Comparison of ENCODE assay signal across 1 cellular context in the genomic region with DNA sequence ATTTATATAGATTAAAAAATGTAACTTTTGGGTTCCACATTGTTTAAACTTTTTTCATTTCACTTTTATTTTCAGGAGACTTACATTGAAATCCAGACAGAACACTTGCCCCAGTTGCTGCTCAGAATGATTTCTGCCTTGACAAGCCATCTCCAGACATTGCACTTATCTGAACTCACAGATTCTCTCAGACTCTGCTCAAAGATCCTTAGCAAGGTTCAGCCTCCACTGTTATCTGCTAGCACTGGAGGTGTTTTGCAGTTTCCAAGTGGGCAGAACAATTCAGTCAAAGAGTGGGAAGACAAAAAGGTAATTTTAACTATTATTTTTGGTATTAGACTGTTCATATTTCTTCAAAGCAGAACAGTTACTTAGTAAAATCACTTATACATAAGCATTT.
A peak's percentile ranks its signal among the peaks of the same experiment; 100 is the strongest.
TF ChIP-seq lines count a peak whose summit lies in the region.

No MANE protein-coding gene starts in this region.

TF ChIP-seq in K562, 482 proteins besides CTCF, POLR2A, EP300 and RAD21 (continued from another document and continues in another):
- TF ChIP-seq, protein P1, sequence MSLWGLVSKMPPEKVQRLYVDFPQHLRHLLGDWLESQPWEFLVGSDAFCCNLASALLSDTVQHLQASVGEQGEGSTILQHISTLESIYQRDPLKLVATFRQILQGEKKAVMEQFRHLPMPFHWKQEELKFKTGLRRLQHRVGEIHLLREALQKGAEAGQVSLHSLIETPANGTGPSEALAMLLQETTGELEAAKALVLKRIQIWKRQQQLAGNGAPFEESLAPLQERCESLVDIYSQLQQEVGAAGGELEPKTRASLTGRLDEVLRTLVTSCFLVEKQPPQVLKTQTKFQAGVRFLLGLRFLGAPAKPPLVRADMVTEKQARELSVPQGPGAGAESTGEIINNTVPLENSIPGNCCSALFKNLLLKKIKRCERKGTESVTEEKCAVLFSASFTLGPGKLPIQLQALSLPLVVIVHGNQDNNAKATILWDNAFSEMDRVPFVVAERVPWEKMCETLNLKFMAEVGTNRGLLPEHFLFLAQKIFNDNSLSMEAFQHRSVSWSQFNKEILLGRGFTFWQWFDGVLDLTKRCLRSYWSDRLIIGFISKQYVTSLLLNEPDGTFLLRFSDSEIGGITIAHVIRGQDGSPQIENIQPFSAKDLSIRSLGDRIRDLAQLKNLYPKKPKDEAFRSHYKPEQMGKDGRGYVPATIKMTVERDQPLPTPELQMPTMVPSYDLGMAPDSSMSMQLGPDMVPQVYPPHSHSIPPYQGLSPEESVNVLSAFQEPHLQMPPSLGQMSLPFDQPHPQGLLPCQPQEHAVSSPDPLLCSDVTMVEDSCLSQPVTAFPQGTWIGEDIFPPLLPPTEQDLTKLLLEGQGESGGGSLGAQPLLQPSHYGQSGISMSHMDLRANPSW (CRISPR knock-in tag; IDR thresholded peaks at IDR 0.05): no peak
- TF ChIP-seq PML (IDR thresholded peaks at IDR 0.05; ENCODE audit: low read length) (peak; percentile 69; the same call in 1 of the 2 replicates), STAT5A (IDR thresholded peaks at IDR 0.05; ENCODE audit: borderline replicate concordance, low read length) (peak; percentile 67; the same call in 1 of the 2 replicates), ZKSCAN1 (IDR thresholded peaks at IDR 0.05; ENCODE audit: low read depth, low read length) (no peak), NFATC3 (IDR thresholded peaks at IDR 0.05) (no peak), POLR2AphosphoS5 (IDR thresholded peaks at IDR 0.05; ENCODE audit: control insufficient read depth, insufficient read depth, low read depth, low read length) (peak; percentile 77; the same call in 1 of the 2 replicates), ZNF12 (CRISPR knock-in tag; IDR thresholded peaks at IDR 0.05) (no peak), MED1 (CRISPR knock-in tag; IDR thresholded peaks at IDR 0.05; ENCODE audit: borderline replicate concordance) (no peak), TBL1XR1 (IDR thresholded peaks at IDR 0.05; ENCODE audit: low read length in 2 of 2) (peak in 1 of 2 experiments; percentile 42; a peak in 1 of 4 replicates), SMARCA4 (IDR thresholded peaks at IDR 0.05) (peak; percentile 75), MTA2 (IDR thresholded peaks at IDR 0.05; ENCODE audit: low read depth) (0 out of 2 replicates have a peak, but pooled peaks have one; percentile 42), NR3C1 (CRISPR knock-in tag; IDR thresholded peaks at IDR 0.05) (no peak), ZNF316 (IDR thresholded peaks at IDR 0.05) (no peak), TEAD4 (IDR thresholded peaks at IDR 0.05; ENCODE audit: low read length) (peak; percentile 85), TEAD4 (CRISPR knock-in tag; IDR thresholded peaks at IDR 0.05; ENCODE audit: borderline replicate concordance) (no peak), ZFP36 (IDR thresholded peaks at IDR 0.05; ENCODE audit: low read depth, low read length, partially characterized antibody) (no peak), MEIS2 (IDR thresholded peaks at IDR 0.05; ENCODE audit: partially characterized antibody) (peak; percentile 36), HNRNPL (IDR thresholded peaks at IDR 0.05; ENCODE audit: low read depth, low read length) (no peak), KDM1A (IDR thresholded peaks at IDR 0.05) (peak; percentile 24 to 32; a peak in 1 of 4 replicates), CCNT2 (IDR thresholded peaks at IDR 0.05; ENCODE audit: borderline replicate concordance, extremely low read depth, insufficient read length, low read depth, low read length) (peak; percentile 43), CBFA2T3 (IDR thresholded peaks at IDR 0.05) (peak; percentile 90), CBFA2T2 (conservative IDR thresholded peaks at IDR 0.05) (peak; percentile 79), NR2F6 (CRISPR knock-in tag; IDR thresholded peaks at IDR 0.05) (no peak), TCF7L2 (IDR thresholded peaks at IDR 0.05; ENCODE audit: low read depth, low read length) (no peak), SMARCE1 (IDR thresholded peaks at IDR 0.05) (peak; percentile 25; the same call in 1 of the 2 replicates), SIN3A (IDR thresholded peaks at IDR 0.05; ENCODE audit: borderline replicate concordance in 2 of 2, control insufficient read depth in 1 of 2, low read depth in 2 of 2, low read length in 2 of 2) (no peak), TCF3 (CRISPR knock-in tag; IDR thresholded peaks at IDR 0.05) (peak; percentile 79), ARID1B (IDR thresholded peaks at IDR 0.05) (peak; percentile 88), NFIC (IDR thresholded peaks at IDR 0.05) (peak; percentile 26; the same call in 1 of the 2 replicates), HNRNPLL (IDR thresholded peaks at IDR 0.05; ENCODE audit: low read depth, low read length, poor library complexity, severe bottlenecking) (no peak), HIVEP1 (CRISPR knock-in tag; IDR thresholded peaks at IDR 0.05) (no peak), RCOR1 (IDR thresholded peaks at IDR 0.05; ENCODE audit: borderline replicate concordance in 1 of 2, low read depth in 2 of 2, low read length in 2 of 2) (peak in 1 of 2 experiments; percentile 52; a peak in 2 of 4 replicates), CTBP1 (IDR thresholded peaks at IDR 0.05; ENCODE audit: borderline replicate concordance) (0 out of 2 replicates have a peak, but pooled peaks have one; percentile 19), ZEB2 (IDR thresholded peaks at IDR 0.05) (no peak), KLF16 (IDR thresholded peaks at IDR 0.05) (0 out of 2 replicates have a peak, but pooled peaks have one; percentile 33), NCOA2 (IDR thresholded peaks at IDR 0.05; ENCODE audit: partially characterized antibody in 2 of 2) (no peak), NCOA6 (IDR thresholded peaks at IDR 0.05) (no peak), TRIM28 (IDR thresholded peaks at IDR 0.05) (no peak), DPF2 (IDR thresholded peaks at IDR 0.05) (peak; percentile 83), ZNF384 (IDR thresholded peaks at IDR 0.05; ENCODE audit: low read depth, low read length) (no peak), TAL1 (IDR thresholded peaks at IDR 0.05) (peak; percentile 80), POLR2H (tag; IDR thresholded peaks at IDR 0.05; ENCODE audit: low read depth) (no peak), DACH1 (IDR thresholded peaks at IDR 0.05; ENCODE audit: partially characterized antibody) (no peak)
- TF ChIP-seq, protein P2, sequence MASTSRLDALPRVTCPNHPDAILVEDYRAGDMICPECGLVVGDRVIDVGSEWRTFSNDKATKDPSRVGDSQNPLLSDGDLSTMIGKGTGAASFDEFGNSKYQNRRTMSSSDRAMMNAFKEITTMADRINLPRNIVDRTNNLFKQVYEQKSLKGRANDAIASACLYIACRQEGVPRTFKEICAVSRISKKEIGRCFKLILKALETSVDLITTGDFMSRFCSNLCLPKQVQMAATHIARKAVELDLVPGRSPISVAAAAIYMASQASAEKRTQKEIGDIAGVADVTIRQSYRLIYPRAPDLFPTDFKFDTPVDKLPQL (IDR thresholded peaks at IDR 0.05; ENCODE audit: extremely low read depth, insufficient read length): no peak
- TF ChIP-seq, protein P3, sequence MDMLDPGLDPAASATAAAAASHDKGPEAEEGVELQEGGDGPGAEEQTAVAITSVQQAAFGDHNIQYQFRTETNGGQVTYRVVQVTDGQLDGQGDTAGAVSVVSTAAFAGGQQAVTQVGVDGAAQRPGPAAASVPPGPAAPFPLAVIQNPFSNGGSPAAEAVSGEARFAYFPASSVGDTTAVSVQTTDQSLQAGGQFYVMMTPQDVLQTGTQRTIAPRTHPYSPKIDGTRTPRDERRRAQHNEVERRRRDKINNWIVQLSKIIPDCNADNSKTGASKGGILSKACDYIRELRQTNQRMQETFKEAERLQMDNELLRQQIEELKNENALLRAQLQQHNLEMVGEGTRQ (CRISPR knock-in tag; IDR thresholded peaks at IDR 0.05): no peak
- TF ChIP-seq, protein P4, sequence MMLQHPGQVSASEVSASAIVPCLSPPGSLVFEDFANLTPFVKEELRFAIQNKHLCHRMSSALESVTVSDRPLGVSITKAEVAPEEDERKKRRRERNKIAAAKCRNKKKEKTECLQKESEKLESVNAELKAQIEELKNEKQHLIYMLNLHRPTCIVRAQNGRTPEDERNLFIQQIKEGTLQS (IDR thresholded peaks at IDR 0.05): no peak
- TF ChIP-seq, protein P4 (CRISPR knock-in tag; conservative IDR thresholded peaks at IDR 0.05): no peak
- TF ChIP-seq, protein P5, sequence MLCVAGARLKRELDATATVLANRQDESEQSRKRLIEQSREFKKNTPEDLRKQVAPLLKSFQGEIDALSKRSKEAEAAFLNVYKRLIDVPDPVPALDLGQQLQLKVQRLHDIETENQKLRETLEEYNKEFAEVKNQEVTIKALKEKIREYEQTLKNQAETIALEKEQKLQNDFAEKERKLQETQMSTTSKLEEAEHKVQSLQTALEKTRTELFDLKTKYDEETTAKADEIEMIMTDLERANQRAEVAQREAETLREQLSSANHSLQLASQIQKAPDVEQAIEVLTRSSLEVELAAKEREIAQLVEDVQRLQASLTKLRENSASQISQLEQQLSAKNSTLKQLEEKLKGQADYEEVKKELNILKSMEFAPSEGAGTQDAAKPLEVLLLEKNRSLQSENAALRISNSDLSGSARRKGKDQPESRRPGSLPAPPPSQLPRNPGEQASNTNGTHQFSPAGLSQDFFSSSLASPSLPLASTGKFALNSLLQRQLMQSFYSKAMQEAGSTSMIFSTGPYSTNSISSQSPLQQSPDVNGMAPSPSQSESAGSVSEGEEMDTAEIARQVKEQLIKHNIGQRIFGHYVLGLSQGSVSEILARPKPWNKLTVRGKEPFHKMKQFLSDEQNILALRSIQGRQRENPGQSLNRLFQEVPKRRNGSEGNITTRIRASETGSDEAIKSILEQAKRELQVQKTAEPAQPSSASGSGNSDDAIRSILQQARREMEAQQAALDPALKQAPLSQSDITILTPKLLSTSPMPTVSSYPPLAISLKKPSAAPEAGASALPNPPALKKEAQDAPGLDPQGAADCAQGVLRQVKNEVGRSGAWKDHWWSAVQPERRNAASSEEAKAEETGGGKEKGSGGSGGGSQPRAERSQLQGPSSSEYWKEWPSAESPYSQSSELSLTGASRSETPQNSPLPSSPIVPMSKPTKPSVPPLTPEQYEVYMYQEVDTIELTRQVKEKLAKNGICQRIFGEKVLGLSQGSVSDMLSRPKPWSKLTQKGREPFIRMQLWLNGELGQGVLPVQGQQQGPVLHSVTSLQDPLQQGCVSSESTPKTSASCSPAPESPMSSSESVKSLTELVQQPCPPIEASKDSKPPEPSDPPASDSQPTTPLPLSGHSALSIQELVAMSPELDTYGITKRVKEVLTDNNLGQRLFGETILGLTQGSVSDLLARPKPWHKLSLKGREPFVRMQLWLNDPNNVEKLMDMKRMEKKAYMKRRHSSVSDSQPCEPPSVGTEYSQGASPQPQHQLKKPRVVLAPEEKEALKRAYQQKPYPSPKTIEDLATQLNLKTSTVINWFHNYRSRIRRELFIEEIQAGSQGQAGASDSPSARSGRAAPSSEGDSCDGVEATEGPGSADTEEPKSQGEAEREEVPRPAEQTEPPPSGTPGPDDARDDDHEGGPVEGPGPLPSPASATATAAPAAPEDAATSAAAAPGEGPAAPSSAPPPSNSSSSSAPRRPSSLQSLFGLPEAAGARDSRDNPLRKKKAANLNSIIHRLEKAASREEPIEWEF (CRISPR knock-in tag; IDR thresholded peaks at IDR 0.05): no peak
- TF ChIP-seq, protein P6, sequence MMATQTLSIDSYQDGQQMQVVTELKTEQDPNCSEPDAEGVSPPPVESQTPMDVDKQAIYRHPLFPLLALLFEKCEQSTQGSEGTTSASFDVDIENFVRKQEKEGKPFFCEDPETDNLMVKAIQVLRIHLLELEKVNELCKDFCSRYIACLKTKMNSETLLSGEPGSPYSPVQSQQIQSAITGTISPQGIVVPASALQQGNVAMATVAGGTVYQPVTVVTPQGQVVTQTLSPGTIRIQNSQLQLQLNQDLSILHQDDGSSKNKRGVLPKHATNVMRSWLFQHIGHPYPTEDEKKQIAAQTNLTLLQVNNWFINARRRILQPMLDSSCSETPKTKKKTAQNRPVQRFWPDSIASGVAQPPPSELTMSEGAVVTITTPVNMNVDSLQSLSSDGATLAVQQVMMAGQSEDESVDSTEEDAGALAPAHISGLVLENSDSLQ (IDR thresholded peaks at IDR 0.05): peak; percentile 53; the same call in 1 of the 2 replicates
- TF ChIP-seq, protein P7, sequence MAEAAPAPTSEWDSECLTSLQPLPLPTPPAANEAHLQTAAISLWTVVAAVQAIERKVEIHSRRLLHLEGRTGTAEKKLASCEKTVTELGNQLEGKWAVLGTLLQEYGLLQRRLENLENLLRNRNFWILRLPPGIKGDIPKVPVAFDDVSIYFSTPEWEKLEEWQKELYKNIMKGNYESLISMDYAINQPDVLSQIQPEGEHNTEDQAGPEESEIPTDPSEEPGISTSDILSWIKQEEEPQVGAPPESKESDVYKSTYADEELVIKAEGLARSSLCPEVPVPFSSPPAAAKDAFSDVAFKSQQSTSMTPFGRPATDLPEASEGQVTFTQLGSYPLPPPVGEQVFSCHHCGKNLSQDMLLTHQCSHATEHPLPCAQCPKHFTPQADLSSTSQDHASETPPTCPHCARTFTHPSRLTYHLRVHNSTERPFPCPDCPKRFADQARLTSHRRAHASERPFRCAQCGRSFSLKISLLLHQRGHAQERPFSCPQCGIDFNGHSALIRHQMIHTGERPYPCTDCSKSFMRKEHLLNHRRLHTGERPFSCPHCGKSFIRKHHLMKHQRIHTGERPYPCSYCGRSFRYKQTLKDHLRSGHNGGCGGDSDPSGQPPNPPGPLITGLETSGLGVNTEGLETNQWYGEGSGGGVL (CRISPR knock-in tag; IDR thresholded peaks at IDR 0.05): no peak
- TF ChIP-seq, protein P8, sequence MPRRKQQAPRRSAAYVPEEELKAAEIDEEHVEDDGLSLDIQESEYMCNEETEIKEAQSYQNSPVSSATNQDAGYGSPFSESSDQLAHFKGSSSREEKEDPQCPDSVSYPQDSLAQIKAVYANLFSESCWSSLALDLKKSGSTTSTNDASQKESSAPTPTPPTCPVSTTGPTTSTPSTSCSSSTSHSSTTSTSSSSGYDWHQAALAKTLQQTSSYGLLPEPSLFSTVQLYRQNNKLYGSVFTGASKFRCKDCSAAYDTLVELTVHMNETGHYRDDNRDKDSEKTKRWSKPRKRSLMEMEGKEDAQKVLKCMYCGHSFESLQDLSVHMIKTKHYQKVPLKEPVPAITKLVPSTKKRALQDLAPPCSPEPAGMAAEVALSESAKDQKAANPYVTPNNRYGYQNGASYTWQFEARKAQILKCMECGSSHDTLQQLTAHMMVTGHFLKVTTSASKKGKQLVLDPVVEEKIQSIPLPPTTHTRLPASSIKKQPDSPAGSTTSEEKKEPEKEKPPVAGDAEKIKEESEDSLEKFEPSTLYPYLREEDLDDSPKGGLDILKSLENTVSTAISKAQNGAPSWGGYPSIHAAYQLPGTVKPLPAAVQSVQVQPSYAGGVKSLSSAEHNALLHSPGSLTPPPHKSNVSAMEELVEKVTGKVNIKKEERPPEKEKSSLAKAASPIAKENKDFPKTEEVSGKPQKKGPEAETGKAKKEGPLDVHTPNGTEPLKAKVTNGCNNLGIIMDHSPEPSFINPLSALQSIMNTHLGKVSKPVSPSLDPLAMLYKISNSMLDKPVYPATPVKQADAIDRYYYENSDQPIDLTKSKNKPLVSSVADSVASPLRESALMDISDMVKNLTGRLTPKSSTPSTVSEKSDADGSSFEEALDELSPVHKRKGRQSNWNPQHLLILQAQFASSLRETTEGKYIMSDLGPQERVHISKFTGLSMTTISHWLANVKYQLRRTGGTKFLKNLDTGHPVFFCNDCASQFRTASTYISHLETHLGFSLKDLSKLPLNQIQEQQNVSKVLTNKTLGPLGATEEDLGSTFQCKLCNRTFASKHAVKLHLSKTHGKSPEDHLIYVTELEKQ (CRISPR knock-in tag; IDR thresholded peaks at IDR 0.05): no peak
